1 cellular context compared by ENCODE assay signal in genomic region chr12:117363263-117363662, GRCh38.
TF ChIP-seq lines count a peak whose summit lies in the region.

No MANE protein-coding gene starts in this region.

TF ChIP-seq in SK-N-SH treated with all-trans-retinoic acid at 6 μM for 48 hours, 23 proteins besides CTCF, POLR2A, EP300 and RAD21 (continued from another document):
- TF ChIP-seq ZC3H10 (CRISPR knock-in tag; IDR thresholded peaks at IDR 0.05): no peak
